ENCODE assay signal across 12 cellular contexts in genomic region chr20:5751856-5752255, GRCh38. TPM values are rescaled to one million over a fixed set of nuclear protein-coding genes. Genes with fewer than 3 reads are reported as not detected.
DNase-seq lines count a peak whose midpoint lies in the region; ATAC-seq and TF ChIP-seq lines count a peak whose summit lies in the region.
"Had no signal": no experiment of that assay in that cellular context is flagged by ENCODE, and none has a peak within 500 bp of the region (broad histone marks: within the 10 kb centered on the region; RNA-seq: fewer than 3 reads in every experiment).

No MANE protein-coding gene starts in this region.

- no peak for TF ChIP-seq POLR2A in suprapubic skin (IDR thresholded peaks at IDR 0.05)

- CTCF ChIA-PET in activated CD4-positive, alpha-beta memory T cell treated with anti-CD3 and anti-CD28 coated beads, Interleukin-2, amount 10 ng/mL, durations not matched to agents 7 days and 5 days (lab: Charles Lee): interaction anchor here (0.7 to 1.5 kb wide), 2 partner anchors 37 to 222 kb away, joined by 3 to 5 read pairs; no protein-coding TSS in a partner anchor
- CTCF ChIA-PET in SK-N-SH (lab: Yijun Ruan, JAX): interaction anchor here (1.1 to 1.2 kb wide), 2 partner anchors 11 to 25 kb away, joined by 3 to 4 read pairs; no protein-coding TSS in a partner anchor

- peaks cover 1 to 2% of the 10 kb centered on the region in 2 donors for H3K9me3 Mint-ChIP-seq in activated T-cell treated with anti-CD3 and anti-CD28 coated beads, Interleukin-2, amount 50 U/mL, for 72 hours
- H3K9me3 Mint-ChIP-seq in activated CD4-positive, alpha-beta memory T cell treated with anti-CD3 and anti-CD28 coated beads, Interleukin-2, amount 10 ng/mL, durations not matched to agents 7 days and 5 days: peaks cover 2% of the 10 kb centered on the region
- H3K9me3 Mint-ChIP-seq in stimulated activated memory B cell treated with anti-CD40 and anti-IgM and Interleukin-4, amounts not matched to agents 10 μg/mL and 1 μg/mL and 100 μg/mL, for 72 hours: no peaks in the 10 kb centered on the region

- no peaks in the 10 kb centered on the region for H3K27me3 Mint-ChIP-seq in activated T-cell treated with anti-CD3 and anti-CD28 coated beads, Interleukin-2, amount 50 U/mL, for 72 hours (ENCODE audit: low read depth)
- H3K27me3 Mint-ChIP-seq in activated CD4-positive, alpha-beta memory T cell treated with anti-CD3 and anti-CD28 coated beads, Interleukin-2, amount 10 ng/mL, durations not matched to agents 7 days and 5 days: no peaks in the 10 kb centered on the region
- H3K27me3 Mint-ChIP-seq in stimulated activated memory B cell treated with anti-CD40 and anti-IgM and Interleukin-4, amounts not matched to agents 10 μg/mL and 1 μg/mL and 100 μg/mL, for 72 hours: no peaks in the 10 kb centered on the region

- H3K4me3 Mint-ChIP-seq in activated T-cell treated with anti-CD3 and anti-CD28 coated beads, Interleukin-2, amount 50 U/mL, for 72 hours: peak overlapping the region; percentile 89 to 90
- H3K4me3 Mint-ChIP-seq in activated CD4-positive, alpha-beta memory T cell treated with anti-CD3 and anti-CD28 coated beads, Interleukin-2, amount 10 ng/mL, durations not matched to agents 7 days and 5 days: peak overlapping the region; percentile 86
- peak overlapping the region; percentile 94 for H3K4me3 Mint-ChIP-seq in stimulated activated memory B cell treated with anti-CD40 and anti-IgM and Interleukin-4, amounts not matched to agents 10 μg/mL and 1 μg/mL and 100 μg/mL, for 72 hours

- H3K9me2 ChIP-seq in SK-N-SH: no peaks in the 10 kb centered on the region

- no peak overlapping the region for H2AFZ ChIP-seq in SK-N-SH (ENCODE audit: low read depth)

- WGBS in SK-N-SH (ENCODE audit: low lambda C conversion rate): 97% methylated on average over 4 of the region's 4 CpGs
- WGBS in suprapubic skin: 57% methylated on average over 4 of the region's 4 CpGs

- H3K9me3 ChIP-seq in SK-N-SH (no peaks in the 10 kb centered on the region), suprapubic skin (no peaks in the 10 kb centered on the region)
- H3K9me3 ChIP-seq: breast epithelium had no signal

- no peak for TF ChIP-seq EP300 in SK-N-SH (IDR thresholded peaks at IDR 0.05; ENCODE audit: borderline replicate concordance in 1 of 2, low read depth in 1 of 2, low read length in 1 of 2)
- TF ChIP-seq EP300 in suprapubic skin (IDR thresholded peaks at IDR 0.05): no peak

- H3K9ac ChIP-seq in SK-N-SH: no peak overlapping the region

- H3K79me2 ChIP-seq in SK-N-SH (ENCODE audit: insufficient read depth): no peaks in the 10 kb centered on the region

- H3K4me3 ChIP-seq in SK-N-SH (ENCODE audit: low read depth in 2 of 2, low read length in 1 of 2): no peak overlapping the region
- H3K4me3 ChIP-seq in suprapubic skin: no peak overlapping the region

- ATAC-seq in activated T-cell treated with anti-CD3 and anti-CD28 coated beads, Interleukin-2, amount 50 U/mL, for 72 hours (replicated peaks in 1 of 2): no peak
- peak; percentile 40 for ATAC-seq in esophagus mucosa
- no peak for ATAC-seq in stimulated activated memory B cell treated with anti-CD40 and anti-IgM and Interleukin-4, amounts not matched to agents 10 μg/mL and 1 μg/mL and 100 μg/mL, for 72 hours

- peaks cover 0 to 2% of the 10 kb centered on the region in 2 experiments; a peak in 1 of 4 replicates for H3K4me1 ChIP-seq in SK-N-SH (ENCODE audit: control insufficient read depth in 1 of 2, insufficient read depth in 2 of 2, low read depth in 1 of 2, low read length in 1 of 2)
- peaks cover 5% of the 10 kb centered on the region for H3K4me1 ChIP-seq in suprapubic skin
- H3K4me1 ChIP-seq: breast epithelium had no signal

- no peaks in the 10 kb centered on the region for H3K36me3 ChIP-seq in SK-N-SH (replicated peaks in 1 of 2; ENCODE audit: control insufficient read depth in 1 of 2, insufficient read depth in 2 of 2, low read length in 1 of 2)
- H3K36me3 ChIP-seq in suprapubic skin: no peaks in the 10 kb centered on the region
- H3K36me3 ChIP-seq: breast epithelium had no signal

- H3K4me2 ChIP-seq in SK-N-SH: no peak overlapping the region

- H3K27ac ChIP-seq in SK-N-SH (ENCODE audit: low read depth in 2 of 2, low read length in 1 of 2) (no peak overlapping the region), suprapubic skin (no peak overlapping the region)

- no peak for DNase-seq in activated T-cell treated with anti-CD3 and anti-CD28 coated beads, Interleukin-2, amount 50 U/mL, for 72 hours
- DNase-seq in activated T-cell treated with anti-CD3 and anti-CD28 coated beads, Interleukin-2, amount 50 U/mL, for 48 hours: no peak
- no peak for DNase-seq in activated CD4-positive, alpha-beta memory T cell treated with anti-CD3 and anti-CD28 coated beads, Interleukin-2, amount 10 ng/mL, durations not matched to agents 7 days and 5 days
- DNase-seq in SIG-M5 (lab: John Stamatoyannopoulos, UW) (no peak), SK-N-SH (no peak), suprapubic skin (ENCODE audit: low spot score in 2 of 2) (no peak)
- DNase-seq: DMS53, hippocampal formation, OCI-M1 had no signal

- no peak for TF ChIP-seq CTCF in SK-N-SH (IDR thresholded peaks at IDR 0.05)
- TF ChIP-seq CTCF in suprapubic skin (IDR thresholded peaks at IDR 0.05): no peak

- H3K4me1 Mint-ChIP-seq in activated T-cell treated with anti-CD3 and anti-CD28 coated beads, Interleukin-2, amount 50 U/mL, for 72 hours (ENCODE audit: low read depth): peaks cover 28% of the 10 kb centered on the region
- peaks cover 18% of the 10 kb centered on the region for H3K4me1 Mint-ChIP-seq in activated CD4-positive, alpha-beta memory T cell treated with anti-CD3 and anti-CD28 coated beads, Interleukin-2, amount 10 ng/mL, durations not matched to agents 7 days and 5 days
- peaks cover 11% of the 10 kb centered on the region for H3K4me1 Mint-ChIP-seq in stimulated activated memory B cell treated with anti-CD40 and anti-IgM and Interleukin-4, amounts not matched to agents 10 μg/mL and 1 μg/mL and 100 μg/mL, for 72 hours

- TF ChIP-seq RAD21 in SK-N-SH (IDR thresholded peaks at IDR 0.05; ENCODE audit: low read length): no peak

- H4K20me1 ChIP-seq in SK-N-SH (ENCODE audit: insufficient read depth): no peaks in the 10 kb centered on the region

- H3K27ac Mint-ChIP-seq in activated T-cell treated with anti-CD3 and anti-CD28 coated beads, Interleukin-2, amount 50 U/mL, for 72 hours: peak overlapping the region; percentile 50
- H3K27ac Mint-ChIP-seq in activated CD4-positive, alpha-beta memory T cell treated with anti-CD3 and anti-CD28 coated beads, Interleukin-2, amount 10 ng/mL, durations not matched to agents 7 days and 5 days: no peak overlapping the region
- H3K27ac Mint-ChIP-seq in stimulated activated memory B cell treated with anti-CD40 and anti-IgM and Interleukin-4, amounts not matched to agents 10 μg/mL and 1 μg/mL and 100 μg/mL, for 72 hours: no peak overlapping the region

- H3K36me3 Mint-ChIP-seq in activated T-cell treated with anti-CD3 and anti-CD28 coated beads, Interleukin-2, amount 50 U/mL, for 72 hours (ENCODE audit: insufficient read depth in 2 of 2): peaks cover 3 to 6% of the 10 kb centered on the region in 2 donors
- H3K36me3 Mint-ChIP-seq in activated CD4-positive, alpha-beta memory T cell treated with anti-CD3 and anti-CD28 coated beads, Interleukin-2, amount 10 ng/mL, durations not matched to agents 7 days and 5 days (ENCODE audit: low read depth): peaks cover 10% of the 10 kb centered on the region
- H3K36me3 Mint-ChIP-seq in stimulated activated memory B cell treated with anti-CD40 and anti-IgM and Interleukin-4, amounts not matched to agents 10 μg/mL and 1 μg/mL and 100 μg/mL, for 72 hours: peaks cover 9% of the 10 kb centered on the region

- H3K27me3 ChIP-seq in SK-N-SH (ENCODE audit: insufficient read depth): no peaks in the 10 kb centered on the region
- H3K27me3 ChIP-seq in suprapubic skin: no peaks in the 10 kb centered on the region
- H3K27me3 ChIP-seq: breast epithelium had no signal

- POLR2A ChIA-PET in activated CD4-positive, alpha-beta memory T cell treated with anti-CD3 and anti-CD28 coated beads, Interleukin-2, amount 10 ng/mL, durations not matched to agents 7 days and 5 days (lab: Charles Lee): interaction anchor here (1.1 kb wide), 1 partner anchor 11 kb away, joined by 4 read pairs; no protein-coding TSS in a partner anchor
- POLR2A ChIA-PET in SK-N-SH (lab: Yijun Ruan, JAX): no interaction called here

- H3F3A ChIP-seq in SK-N-SH (replicated peaks; ENCODE audit: insufficient read depth): no peaks in the 10 kb centered on the region

TF ChIP-seq in SK-N-SH, 30 proteins besides CTCF, POLR2A, EP300 and RAD21 (continues in another document):
- TF ChIP-seq SIN3A (IDR thresholded peaks at IDR 0.05; ENCODE audit: borderline replicate concordance, low read depth, low read length) (no peak), NFIC (IDR thresholded peaks at IDR 0.05; ENCODE audit: borderline replicate concordance) (no peak), POLR2AphosphoS5 (IDR thresholded peaks at IDR 0.05; ENCODE audit: low read depth, low read length) (no peak), RXRA (IDR thresholded peaks at IDR 0.05; ENCODE audit: borderline replicate concordance, low read depth) (no peak)
- TF ChIP-seq, protein P1, sequence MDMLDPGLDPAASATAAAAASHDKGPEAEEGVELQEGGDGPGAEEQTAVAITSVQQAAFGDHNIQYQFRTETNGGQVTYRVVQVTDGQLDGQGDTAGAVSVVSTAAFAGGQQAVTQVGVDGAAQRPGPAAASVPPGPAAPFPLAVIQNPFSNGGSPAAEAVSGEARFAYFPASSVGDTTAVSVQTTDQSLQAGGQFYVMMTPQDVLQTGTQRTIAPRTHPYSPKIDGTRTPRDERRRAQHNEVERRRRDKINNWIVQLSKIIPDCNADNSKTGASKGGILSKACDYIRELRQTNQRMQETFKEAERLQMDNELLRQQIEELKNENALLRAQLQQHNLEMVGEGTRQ (IDR thresholded peaks at IDR 0.05; ENCODE audit: borderline replicate concordance, low read depth, low read length): no peak
- TF ChIP-seq, protein P2, sequence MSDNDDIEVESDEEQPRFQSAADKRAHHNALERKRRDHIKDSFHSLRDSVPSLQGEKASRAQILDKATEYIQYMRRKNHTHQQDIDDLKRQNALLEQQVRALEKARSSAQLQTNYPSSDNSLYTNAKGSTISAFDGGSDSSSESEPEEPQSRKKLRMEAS (IDR thresholded peaks at IDR 0.05; ENCODE audit: low read depth): no peak

RNA-seq across cellular contexts. Expression of gene SHLD1, which starts 1.7 kb away (rescaled TPM):
- 10 to 100 TPM; 10.1 to 14.4 TPM for total RNA-seq in activated T-cell treated with anti-CD3 and anti-CD28 coated beads, Interleukin-2, amount 50 U/mL, for 72 hours
- total RNA-seq in activated CD4-positive, alpha-beta memory T cell treated with anti-CD3 and anti-CD28 coated beads, Interleukin-2, amount 10 ng/mL, durations not matched to agents 7 days and 5 days: 1 to 10 TPM; 7.9 to 9.4 TPM
- 6.4 TPM for total RNA-seq in esophagus mucosa
- 4.5 and 5.8 TPM in 2 replicates for polyA plus RNA-seq in SK-N-SH (2012; rRNA removed)
- 5.4 and 5.5 TPM in 2 replicates for polyA plus RNA-seq in SK-N-SH (2012; cell fraction: cytosol; rRNA removed)
- 3.0 and 4.1 TPM in 2 replicates for polyA plus RNA-seq in SK-N-SH (2012; cell fraction: nucleus; rRNA removed)
- total RNA-seq in suprapubic skin: 1 to 10 TPM; 3.3 to 3.9 (median 3.7) TPM
